In the genomic region with DNA sequence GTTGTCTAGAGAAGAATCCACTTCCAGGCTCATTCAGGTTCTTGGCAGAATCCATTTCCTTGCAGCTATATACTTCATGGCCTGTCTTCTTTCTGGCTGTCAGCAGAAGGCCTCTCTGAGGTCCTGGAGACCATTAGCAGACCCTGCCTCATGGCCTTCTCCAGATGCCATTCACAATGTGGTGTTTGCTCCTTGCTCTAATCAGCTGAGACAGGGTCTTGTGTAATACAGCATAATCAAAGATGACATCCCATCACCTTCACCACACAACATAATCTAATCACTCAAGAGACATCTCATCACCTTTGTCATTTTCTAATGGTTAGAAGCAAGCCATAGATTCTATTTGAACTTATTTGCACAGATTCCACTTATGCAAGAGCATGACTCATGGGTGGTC, we compare ENCODE assay signal across 32 cellular contexts.
"Had no signal": no experiment of that assay in that cellular context is flagged by ENCODE, and none has a peak within 500 bp of the region (broad histone marks: within the 10 kb centered on the region; RNA-seq: fewer than 3 reads in every experiment).

No MANE protein-coding gene starts in this region.

- H3K4me3 ChIP-seq: adrenal gland, ascending aorta, body of pancreas, breast epithelium, cardiac muscle cell had no signal

- DNase-seq: activated effector memory CD4-positive, alpha-beta T cell treated with anti-CD3 and anti-CD28 coated beads, Interleukin-2, amount 50 U/mL, for 16 hours; activated effector memory CD4-positive, alpha-beta T cell treated with Interleukin-2 at 50 U/mL for 16 hours; activated gamma-delta T cell; activated gamma-delta T cell treated with Interleukin-2 at 50 U/mL for 16 hours; activated naive CD4-positive, alpha-beta T cell; activated naive CD4-positive, alpha-beta T cell treated with anti-CD3 and anti-CD28 coated beads for 36 hours; activated naive CD4-positive, alpha-beta T cell treated with anti-CD3 and anti-CD28 coated beads, Interleukin-2, amount 10 ng/mL, durations not matched to agents 7 days and 5 days; activated naive CD4-positive, alpha-beta T cell treated with anti-CD3 and anti-CD28 coated beads, Interleukin-2, amount 50 U/mL, for 16 hours; activated naive CD4-positive, alpha-beta T cell treated with Interleukin-2 at 50 U/mL for 16 hours; activated naive CD8-positive, alpha-beta T cell treated with anti-CD3 and anti-CD28 coated beads for 36 hours; activated naive CD8-positive, alpha-beta T cell treated with anti-CD3 and anti-CD28 coated beads, Interleukin-2, amount 10 ng/mL, durations not matched to agents 7 days and 5 days; activated naive CD8-positive, alpha-beta T cell treated with anti-CD3 and anti-CD28 coated beads, Interleukin-2, amount 50 U/mL, for 24 hours; activated T-cell treated with anti-CD3 and anti-CD28 coated beads, Interleukin-2, amount 50 U/mL, for 1 hour; activated T-cell treated with anti-CD3 and anti-CD28 coated beads, Interleukin-2, amount 50 U/mL, for 24 hours; activated T-cell treated with anti-CD3 and anti-CD28 coated beads, Interleukin-2, amount 50 U/mL, for 4 hours; activated T-cell treated with anti-CD3 and anti-CD28 coated beads, Interleukin-2, amount 50 U/mL, for 48 hours; activated T-cell treated with anti-CD3 and anti-CD28 coated beads, Interleukin-2, amount 50 U/mL, for 72 hours; adrenal gland; amniotic stem cell; amygdala; anterior cingulate cortex; aorta; body of pancreas; brain microvascular endothelial cell; caudate nucleus; central memory CD4-positive, alpha-beta T cell; cerebellar nuclear complex had no signal

- ATAC-seq: activated naive CD4-positive, alpha-beta T cell treated with anti-CD3 and anti-CD28 coated beads, Interleukin-2, amount 50 U/mL, for 72 hours; activated naive CD8-positive, alpha-beta T cell treated with anti-CD3 and anti-CD28 coated beads, Interleukin-2, amount 50 U/mL, for 24 hours; activated T-cell treated with anti-CD3 and anti-CD28 coated beads, Interleukin-2, amount 50 U/mL, for 4 hours; activated T-cell treated with anti-CD3 and anti-CD28 coated beads, Interleukin-2, amount 50 U/mL, for 72 hours; activated T-helper 17 cell treated with anti-CD3 and anti-CD28 coated beads, Interleukin-2, amount 50 U/mL, for 72 hours; body of pancreas had no signal
